Comparison of ENCODE assay signal across 1 cellular context in genomic region chr15:100721758-100722550, GRCh38.
TF ChIP-seq lines count a peak whose summit lies in the region.

No MANE protein-coding gene starts in this region.

TF ChIP-seq in WTC11, 78 proteins besides CTCF, POLR2A, EP300 and RAD21 (continued from another document):
- TF ChIP-seq ZNF512 (CRISPR knock-in tag; IDR thresholded peaks at IDR 0.05; ENCODE audit: borderline replicate concordance) (no peak), ZBTB43 (CRISPR knock-in tag; IDR thresholded peaks at IDR 0.05) (no peak), USF1 (CRISPR knock-in tag; IDR thresholded peaks at IDR 0.05) (no peak), FOXP1 (CRISPR knock-in tag; IDR thresholded peaks at IDR 0.05; ENCODE audit: borderline replicate concordance) (no peak), TCF7 (CRISPR knock-in tag; IDR thresholded peaks at IDR 0.05; ENCODE audit: low read depth) (no peak), NR1H2 (CRISPR knock-in tag; IDR thresholded peaks at IDR 0.05) (no peak), ERG (CRISPR knock-in tag; IDR thresholded peaks at IDR 0.05) (no peak)
